In the genomic region with DNA sequence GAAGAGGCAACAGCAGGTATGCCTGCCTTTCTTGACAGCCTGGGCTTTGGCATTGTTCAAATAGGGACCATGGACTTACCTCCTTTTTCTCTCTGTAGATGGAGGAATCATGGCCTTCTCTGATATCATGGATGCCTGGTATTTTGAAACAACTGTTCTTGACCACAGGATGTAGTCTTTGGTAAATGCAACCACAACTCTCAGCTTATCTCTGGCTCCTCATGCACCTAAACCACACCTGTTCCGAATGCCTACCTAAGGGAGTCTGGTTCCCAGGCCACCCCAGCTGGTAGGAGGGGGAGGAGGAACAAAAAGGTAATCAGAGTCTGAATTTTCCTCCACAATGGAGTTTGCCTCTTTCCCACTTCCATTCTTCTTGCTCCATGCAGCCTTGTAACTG, we compare ENCODE assay signal across 1 cellular context.
TF ChIP-seq lines count a peak whose summit lies in the region.

No MANE protein-coding gene starts in this region.

TF ChIP-seq in K562, 482 proteins besides CTCF, POLR2A, EP300 and RAD21 (continued from another document):
- TF ChIP-seq, protein P1, sequence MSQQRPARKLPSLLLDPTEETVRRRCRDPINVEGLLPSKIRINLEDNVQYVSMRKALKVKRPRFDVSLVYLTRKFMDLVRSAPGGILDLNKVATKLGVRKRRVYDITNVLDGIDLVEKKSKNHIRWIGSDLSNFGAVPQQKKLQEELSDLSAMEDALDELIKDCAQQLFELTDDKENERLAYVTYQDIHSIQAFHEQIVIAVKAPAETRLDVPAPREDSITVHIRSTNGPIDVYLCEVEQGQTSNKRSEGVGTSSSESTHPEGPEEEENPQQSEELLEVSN (IDR thresholded peaks at IDR 0.05; ENCODE audit: borderline replicate concordance in 1 of 2, extremely low read depth in 1 of 2, insufficient read depth in 1 of 2, insufficient read length in 1 of 2, low read depth in 1 of 2, low read length in 1 of 2, poor library complexity in 1 of 2, severe bottlenecking in 1 of 2) = no peak
- TF ChIP-seq ETV1 (tag; conservative IDR thresholded peaks at IDR 0.05; ENCODE audit: low read depth) (peak; percentile 29; the same call in 1 of the 2 replicates), ZNF764 (CRISPR knock-in tag; IDR thresholded peaks at IDR 0.05; ENCODE audit: low read depth) (no peak), GTF2E2 (tag; IDR thresholded peaks at IDR 0.05) (no peak), KLF13 (tag; IDR thresholded peaks at IDR 0.05; ENCODE audit: borderline replicate concordance, low read depth) (no peak), CSDE1 (IDR thresholded peaks at IDR 0.05) (no peak), PURB (CRISPR knock-in tag; IDR thresholded peaks at IDR 0.05; ENCODE audit: low read depth) (no peak), TCF3 (CRISPR knock-in tag; IDR thresholded peaks at IDR 0.05) (peak; percentile 51), SAP30 (IDR thresholded peaks at IDR 0.05; ENCODE audit: borderline replicate concordance, insufficient read depth, low read depth, low read length, poor library complexity, severe bottlenecking) (no peak), LEF1 (IDR thresholded peaks at IDR 0.05) (no peak), CBFA2T2 (conservative IDR thresholded peaks at IDR 0.05) (peak; percentile 39), NR2C2 (CRISPR knock-in tag; IDR thresholded peaks at IDR 0.05) (no peak), NR2C2 (tag; IDR thresholded peaks at IDR 0.05) (no peak), MTA1 (IDR thresholded peaks at IDR 0.05; ENCODE audit: borderline replicate concordance) (no peak), TEAD1 (CRISPR knock-in tag; IDR thresholded peaks at IDR 0.05) (0 out of 4 replicates have a peak, but pooled peaks of 1 of the 2 experiments have one; percentile 57), CREBBP (IDR thresholded peaks at IDR 0.05; ENCODE audit: low read depth, low read length) (no peak), ZNF347 (CRISPR knock-in tag; IDR thresholded peaks at IDR 0.05; ENCODE audit: low read depth) (no peak), POLR3A (IDR thresholded peaks at IDR 0.05; ENCODE audit: borderline replicate concordance, extremely low read depth, insufficient read depth, insufficient read length) (no peak), NFIC (IDR thresholded peaks at IDR 0.05) (no peak), BACH1 (tag; IDR thresholded peaks at IDR 0.05) (no peak), ZNF445 (CRISPR knock-in tag; IDR thresholded peaks at IDR 0.05; ENCODE audit: low read depth) (no peak), ZNF431 (CRISPR knock-in tag; IDR thresholded peaks at IDR 0.05) (no peak), SMAD4 (CRISPR knock-in tag; conservative IDR thresholded peaks at IDR 0.05) (no peak), RCOR1 (IDR thresholded peaks at IDR 0.05; ENCODE audit: borderline replicate concordance in 1 of 2, low read depth in 2 of 2, low read length in 2 of 2) (peak in 1 of 2 experiments; percentile 49; a peak in 1 of 4 replicates), GATAD2A (IDR thresholded peaks at IDR 0.05) (no peak), KDM1A (IDR thresholded peaks at IDR 0.05) (0 out of 4 replicates have a peak, but pooled peaks have one; percentile 7 to 21), LARP7 (IDR thresholded peaks at IDR 0.05) (no peak), ZNF134 (CRISPR knock-in tag; conservative IDR thresholded peaks at IDR 0.05) (no peak), SRSF9 (IDR thresholded peaks at IDR 0.05; ENCODE audit: borderline replicate concordance, low read depth, low read length) (no peak), U2AF1 (optimal IDR thresholded peaks at IDR 0.05; ENCODE audit: low read depth, low read length) (no peak), CEBPG (CRISPR knock-in tag; IDR thresholded peaks at IDR 0.05) (no peak), CEBPG (tag; conservative IDR thresholded peaks at IDR 0.05 in 1 of 2, IDR thresholded peaks at IDR 0.05 in 1 of 2) (no peak), ZNF12 (CRISPR knock-in tag; IDR thresholded peaks at IDR 0.05) (no peak)
- TF ChIP-seq, protein P2, sequence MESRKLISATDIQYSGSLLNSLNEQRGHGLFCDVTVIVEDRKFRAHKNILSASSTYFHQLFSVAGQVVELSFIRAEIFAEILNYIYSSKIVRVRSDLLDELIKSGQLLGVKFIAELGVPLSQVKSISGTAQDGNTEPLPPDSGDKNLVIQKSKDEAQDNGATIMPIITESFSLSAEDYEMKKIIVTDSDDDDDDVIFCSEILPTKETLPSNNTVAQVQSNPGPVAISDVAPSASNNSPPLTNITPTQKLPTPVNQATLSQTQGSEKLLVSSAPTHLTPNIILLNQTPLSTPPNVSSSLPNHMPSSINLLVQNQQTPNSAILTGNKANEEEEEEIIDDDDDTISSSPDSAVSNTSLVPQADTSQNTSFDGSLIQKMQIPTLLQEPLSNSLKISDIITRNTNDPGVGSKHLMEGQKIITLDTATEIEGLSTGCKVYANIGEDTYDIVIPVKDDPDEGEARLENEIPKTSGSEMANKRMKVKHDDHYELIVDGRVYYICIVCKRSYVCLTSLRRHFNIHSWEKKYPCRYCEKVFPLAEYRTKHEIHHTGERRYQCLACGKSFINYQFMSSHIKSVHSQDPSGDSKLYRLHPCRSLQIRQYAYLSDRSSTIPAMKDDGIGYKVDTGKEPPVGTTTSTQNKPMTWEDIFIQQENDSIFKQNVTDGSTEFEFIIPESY (CRISPR knock-in tag; IDR thresholded peaks at IDR 0.05) = no peak
- TF ChIP-seq, protein P3, sequence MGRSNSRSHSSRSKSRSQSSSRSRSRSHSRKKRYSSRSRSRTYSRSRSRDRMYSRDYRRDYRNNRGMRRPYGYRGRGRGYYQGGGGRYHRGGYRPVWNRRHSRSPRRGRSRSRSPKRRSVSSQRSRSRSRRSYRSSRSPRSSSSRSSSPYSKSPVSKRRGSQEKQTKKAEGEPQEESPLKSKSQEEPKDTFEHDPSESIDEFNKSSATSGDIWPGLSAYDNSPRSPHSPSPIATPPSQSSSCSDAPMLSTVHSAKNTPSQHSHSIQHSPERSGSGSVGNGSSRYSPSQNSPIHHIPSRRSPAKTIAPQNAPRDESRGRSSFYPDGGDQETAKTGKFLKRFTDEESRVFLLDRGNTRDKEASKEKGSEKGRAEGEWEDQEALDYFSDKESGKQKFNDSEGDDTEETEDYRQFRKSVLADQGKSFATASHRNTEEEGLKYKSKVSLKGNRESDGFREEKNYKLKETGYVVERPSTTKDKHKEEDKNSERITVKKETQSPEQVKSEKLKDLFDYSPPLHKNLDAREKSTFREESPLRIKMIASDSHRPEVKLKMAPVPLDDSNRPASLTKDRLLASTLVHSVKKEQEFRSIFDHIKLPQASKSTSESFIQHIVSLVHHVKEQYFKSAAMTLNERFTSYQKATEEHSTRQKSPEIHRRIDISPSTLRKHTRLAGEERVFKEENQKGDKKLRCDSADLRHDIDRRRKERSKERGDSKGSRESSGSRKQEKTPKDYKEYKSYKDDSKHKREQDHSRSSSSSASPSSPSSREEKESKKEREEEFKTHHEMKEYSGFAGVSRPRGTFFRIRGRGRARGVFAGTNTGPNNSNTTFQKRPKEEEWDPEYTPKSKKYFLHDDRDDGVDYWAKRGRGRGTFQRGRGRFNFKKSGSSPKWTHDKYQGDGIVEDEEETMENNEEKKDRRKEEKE (IDR thresholded peaks at IDR 0.05; ENCODE audit: borderline replicate concordance in 1 of 2, control insufficient read depth in 1 of 2, low read depth in 2 of 2, low read length in 1 of 2) = no peak
- TF ChIP-seq, protein P4, sequence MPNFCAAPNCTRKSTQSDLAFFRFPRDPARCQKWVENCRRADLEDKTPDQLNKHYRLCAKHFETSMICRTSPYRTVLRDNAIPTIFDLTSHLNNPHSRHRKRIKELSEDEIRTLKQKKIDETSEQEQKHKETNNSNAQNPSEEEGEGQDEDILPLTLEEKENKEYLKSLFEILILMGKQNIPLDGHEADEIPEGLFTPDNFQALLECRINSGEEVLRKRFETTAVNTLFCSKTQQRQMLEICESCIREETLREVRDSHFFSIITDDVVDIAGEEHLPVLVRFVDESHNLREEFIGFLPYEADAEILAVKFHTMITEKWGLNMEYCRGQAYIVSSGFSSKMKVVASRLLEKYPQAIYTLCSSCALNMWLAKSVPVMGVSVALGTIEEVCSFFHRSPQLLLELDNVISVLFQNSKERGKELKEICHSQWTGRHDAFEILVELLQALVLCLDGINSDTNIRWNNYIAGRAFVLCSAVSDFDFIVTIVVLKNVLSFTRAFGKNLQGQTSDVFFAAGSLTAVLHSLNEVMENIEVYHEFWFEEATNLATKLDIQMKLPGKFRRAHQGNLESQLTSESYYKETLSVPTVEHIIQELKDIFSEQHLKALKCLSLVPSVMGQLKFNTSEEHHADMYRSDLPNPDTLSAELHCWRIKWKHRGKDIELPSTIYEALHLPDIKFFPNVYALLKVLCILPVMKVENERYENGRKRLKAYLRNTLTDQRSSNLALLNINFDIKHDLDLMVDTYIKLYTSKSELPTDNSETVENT (CRISPR knock-in tag; IDR thresholded peaks at IDR 0.05) = no peak
- TF ChIP-seq, protein P5, sequence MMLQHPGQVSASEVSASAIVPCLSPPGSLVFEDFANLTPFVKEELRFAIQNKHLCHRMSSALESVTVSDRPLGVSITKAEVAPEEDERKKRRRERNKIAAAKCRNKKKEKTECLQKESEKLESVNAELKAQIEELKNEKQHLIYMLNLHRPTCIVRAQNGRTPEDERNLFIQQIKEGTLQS (IDR thresholded peaks at IDR 0.05) = no peak
- TF ChIP-seq, protein P5 (CRISPR knock-in tag; conservative IDR thresholded peaks at IDR 0.05) = no peak
- TF ChIP-seq, protein P6, sequence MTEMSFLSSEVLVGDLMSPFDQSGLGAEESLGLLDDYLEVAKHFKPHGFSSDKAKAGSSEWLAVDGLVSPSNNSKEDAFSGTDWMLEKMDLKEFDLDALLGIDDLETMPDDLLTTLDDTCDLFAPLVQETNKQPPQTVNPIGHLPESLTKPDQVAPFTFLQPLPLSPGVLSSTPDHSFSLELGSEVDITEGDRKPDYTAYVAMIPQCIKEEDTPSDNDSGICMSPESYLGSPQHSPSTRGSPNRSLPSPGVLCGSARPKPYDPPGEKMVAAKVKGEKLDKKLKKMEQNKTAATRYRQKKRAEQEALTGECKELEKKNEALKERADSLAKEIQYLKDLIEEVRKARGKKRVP (CRISPR knock-in tag; IDR thresholded peaks at IDR 0.05) = no peak
- TF ChIP-seq, protein P7, sequence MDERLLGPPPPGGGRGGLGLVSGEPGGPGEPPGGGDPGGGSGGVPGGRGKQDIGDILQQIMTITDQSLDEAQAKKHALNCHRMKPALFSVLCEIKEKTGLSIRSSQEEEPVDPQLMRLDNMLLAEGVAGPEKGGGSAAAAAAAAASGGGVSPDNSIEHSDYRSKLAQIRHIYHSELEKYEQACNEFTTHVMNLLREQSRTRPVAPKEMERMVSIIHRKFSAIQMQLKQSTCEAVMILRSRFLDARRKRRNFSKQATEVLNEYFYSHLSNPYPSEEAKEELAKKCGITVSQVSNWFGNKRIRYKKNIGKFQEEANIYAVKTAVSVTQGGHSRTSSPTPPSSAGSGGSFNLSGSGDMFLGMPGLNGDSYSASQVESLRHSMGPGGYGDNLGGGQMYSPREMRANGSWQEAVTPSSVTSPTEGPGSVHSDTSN (CRISPR knock-in tag; IDR thresholded peaks at IDR 0.05; ENCODE audit: low read depth) = no peak
- TF ChIP-seq, protein P7 (tag; conservative IDR thresholded peaks at IDR 0.05; ENCODE audit: low read depth) = no peak
- TF ChIP-seq, protein P8, sequence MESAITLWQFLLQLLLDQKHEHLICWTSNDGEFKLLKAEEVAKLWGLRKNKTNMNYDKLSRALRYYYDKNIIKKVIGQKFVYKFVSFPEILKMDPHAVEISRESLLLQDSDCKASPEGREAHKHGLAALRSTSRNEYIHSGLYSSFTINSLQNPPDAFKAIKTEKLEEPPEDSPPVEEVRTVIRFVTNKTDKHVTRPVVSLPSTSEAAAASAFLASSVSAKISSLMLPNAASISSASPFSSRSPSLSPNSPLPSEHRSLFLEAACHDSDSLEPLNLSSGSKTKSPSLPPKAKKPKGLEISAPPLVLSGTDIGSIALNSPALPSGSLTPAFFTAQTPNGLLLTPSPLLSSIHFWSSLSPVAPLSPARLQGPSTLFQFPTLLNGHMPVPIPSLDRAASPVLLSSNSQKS (CRISPR knock-in tag; IDR thresholded peaks at IDR 0.05) = no peak
- TF ChIP-seq, protein P9, sequence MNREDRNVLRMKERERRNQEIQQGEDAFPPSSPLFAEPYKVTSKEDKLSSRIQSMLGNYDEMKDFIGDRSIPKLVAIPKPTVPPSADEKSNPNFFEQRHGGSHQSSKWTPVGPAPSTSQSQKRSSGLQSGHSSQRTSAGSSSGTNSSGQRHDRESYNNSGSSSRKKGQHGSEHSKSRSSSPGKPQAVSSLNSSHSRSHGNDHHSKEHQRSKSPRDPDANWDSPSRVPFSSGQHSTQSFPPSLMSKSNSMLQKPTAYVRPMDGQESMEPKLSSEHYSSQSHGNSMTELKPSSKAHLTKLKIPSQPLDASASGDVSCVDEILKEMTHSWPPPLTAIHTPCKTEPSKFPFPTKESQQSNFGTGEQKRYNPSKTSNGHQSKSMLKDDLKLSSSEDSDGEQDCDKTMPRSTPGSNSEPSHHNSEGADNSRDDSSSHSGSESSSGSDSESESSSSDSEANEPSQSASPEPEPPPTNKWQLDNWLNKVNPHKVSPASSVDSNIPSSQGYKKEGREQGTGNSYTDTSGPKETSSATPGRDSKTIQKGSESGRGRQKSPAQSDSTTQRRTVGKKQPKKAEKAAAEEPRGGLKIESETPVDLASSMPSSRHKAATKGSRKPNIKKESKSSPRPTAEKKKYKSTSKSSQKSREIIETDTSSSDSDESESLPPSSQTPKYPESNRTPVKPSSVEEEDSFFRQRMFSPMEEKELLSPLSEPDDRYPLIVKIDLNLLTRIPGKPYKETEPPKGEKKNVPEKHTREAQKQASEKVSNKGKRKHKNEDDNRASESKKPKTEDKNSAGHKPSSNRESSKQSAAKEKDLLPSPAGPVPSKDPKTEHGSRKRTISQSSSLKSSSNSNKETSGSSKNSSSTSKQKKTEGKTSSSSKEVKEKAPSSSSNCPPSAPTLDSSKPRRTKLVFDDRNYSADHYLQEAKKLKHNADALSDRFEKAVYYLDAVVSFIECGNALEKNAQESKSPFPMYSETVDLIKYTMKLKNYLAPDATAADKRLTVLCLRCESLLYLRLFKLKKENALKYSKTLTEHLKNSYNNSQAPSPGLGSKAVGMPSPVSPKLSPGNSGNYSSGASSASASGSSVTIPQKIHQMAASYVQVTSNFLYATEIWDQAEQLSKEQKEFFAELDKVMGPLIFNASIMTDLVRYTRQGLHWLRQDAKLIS (CRISPR knock-in tag; IDR thresholded peaks at IDR 0.05) = no peak
- TF ChIP-seq, protein P10, sequence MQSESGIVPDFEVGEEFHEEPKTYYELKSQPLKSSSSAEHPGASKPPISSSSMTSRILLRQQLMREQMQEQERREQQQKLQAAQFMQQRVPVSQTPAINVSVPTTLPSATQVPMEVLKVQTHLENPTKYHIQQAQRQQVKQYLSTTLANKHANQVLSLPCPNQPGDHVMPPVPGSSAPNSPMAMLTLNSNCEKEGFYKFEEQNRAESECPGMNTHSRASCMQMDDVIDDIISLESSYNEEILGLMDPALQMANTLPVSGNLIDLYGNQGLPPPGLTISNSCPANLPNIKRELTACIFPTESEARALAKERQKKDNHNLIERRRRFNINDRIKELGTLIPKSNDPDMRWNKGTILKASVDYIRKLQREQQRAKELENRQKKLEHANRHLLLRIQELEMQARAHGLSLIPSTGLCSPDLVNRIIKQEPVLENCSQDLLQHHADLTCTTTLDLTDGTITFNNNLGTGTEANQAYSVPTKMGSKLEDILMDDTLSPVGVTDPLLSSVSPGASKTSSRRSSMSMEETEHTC (IDR thresholded peaks at IDR 0.05) = no peak
